In the genomic region with DNA sequence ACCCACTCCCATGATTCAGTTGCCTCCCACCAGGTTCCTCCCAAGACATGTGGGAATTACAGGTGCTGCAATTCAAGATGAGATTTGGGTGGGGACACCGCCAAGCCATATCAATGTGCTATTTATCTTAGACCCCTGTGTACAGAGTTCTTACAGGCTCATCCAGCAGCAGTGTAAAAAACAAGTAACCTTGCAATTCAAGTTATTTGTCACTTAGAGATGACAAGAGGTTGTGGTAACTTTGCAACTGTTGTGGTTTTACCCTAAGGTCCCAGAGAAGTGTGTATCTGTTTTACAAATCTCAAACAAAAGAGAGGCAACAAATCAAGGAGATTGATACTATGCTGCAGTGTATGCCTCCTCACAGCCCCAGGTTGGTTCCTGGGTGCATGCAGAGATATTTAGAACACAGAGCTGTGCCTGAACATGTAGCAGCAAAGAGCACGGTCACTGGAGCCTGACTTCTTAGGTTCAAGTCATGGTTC, we compare ENCODE assay signal across 20 cellular contexts. TPM values are rescaled to one million over a fixed set of nuclear protein-coding genes. Genes with fewer than 3 reads are reported as not detected.
DNase-seq lines count a peak whose midpoint lies in the region; ATAC-seq and TF ChIP-seq lines count a peak whose summit lies in the region.
"Had no signal": no experiment of that assay in that cellular context is flagged by ENCODE, and none has a peak within 500 bp of the region (broad histone marks: within the 10 kb centered on the region; RNA-seq: fewer than 3 reads in every experiment).

No MANE protein-coding gene starts in this region.

- no peak overlapping the region for H3K9ac ChIP-seq in PC-3 (ENCODE audit: low read length)

- CTCF ChIA-PET in PC-3 (lab: Charles Lee), result no interaction called here

- H2AFZ ChIP-seq in PC-3 (ENCODE audit: low read length), result no peak overlapping the region
- H2AFZ ChIP-seq: GM23338 had no signal

- H3K36me3 ChIP-seq in PC-3 (ENCODE audit: low read depth, low read length), result no peaks in the 10 kb centered on the region
- H3K36me3 ChIP-seq: esophagus squamous epithelium, heart left ventricle, right atrium auricular region had no signal

- DNase-seq in activated effector memory CD4-positive, alpha-beta T cell treated with anti-CD3 and anti-CD28 coated beads, Interleukin-2, amount 50 U/mL, for 16 hours, result peak; percentile 65
- no peak for DNase-seq in activated effector memory CD4-positive, alpha-beta T cell treated with Interleukin-2 at 50 U/mL for 16 hours
- peak; percentile 51 for DNase-seq in activated T-helper 2 cell treated with anti-CD3 and anti-CD28 coated beads, Interferon-gamma antibody, Interleukin-2, Interleukin-4, amounts not matched to agents 10 μg/mL and 5 μg/mL and 100 μg/mL, durations not matched to agents 14 hours and 24 hours and 36 hours (ENCODE audit: low spot score)
- no peak for DNase-seq in natural killer cell
- DNase-seq in NCI-H345 treated with DMSO at 0.1 percent for 48 hours (lab: John Stamatoyannopoulos, UW; ENCODE audit: unreplicated experiment), result no peak
- DNase-seq in PC-3, result no peak
- DNase-seq: activated B cell treated with CpG ODN at 0.5 μM for 24 hours; body of pancreas; esophagus squamous epithelium; heart left ventricle; islet precursor cell; Kasumi-1; mesenchymal stem cell; NCI-H1436; NCI-H2227 treated with DMSO at 0.1 percent for 48 hours; NK-92 treated with Interleukin-12 subunit alpha and Interleukin-12 subunit beta, amount 100 ng/mL, for 24 hours had no signal

- no peak overlapping the region for H3K4me3 ChIP-seq in PC-3 (ENCODE audit: low read length)
- H3K4me3 ChIP-seq: body of pancreas, esophagus squamous epithelium, GM23338, heart left ventricle, right atrium auricular region had no signal

- H3K36me3 Mint-ChIP-seq in activated T-helper 2 cell treated with anti-CD3 and anti-CD28 coated beads, Interferon-gamma antibody, Interleukin-2, Interleukin-4, amounts not matched to agents 10 μg/mL and 5 μg/mL and 100 μg/mL, durations not matched to agents 14 hours and 24 hours and 36 hours (ENCODE audit: low read depth), result peaks cover 22% of the 10 kb centered on the region
- H3K36me3 Mint-ChIP-seq in natural killer cell, result no peaks in the 10 kb centered on the region

- no peak overlapping the region for H3K27ac ChIP-seq in PC-3 (ENCODE audit: low read length)
- H3K27ac ChIP-seq: body of pancreas, esophagus squamous epithelium, right atrium auricular region had no signal

- peak; percentile 64 for ATAC-seq in HG03432 (IDR thresholded peaks at IDR 0.05; ENCODE audit: unreplicated experiment)
- ATAC-seq in natural killer cell, result peak; percentile 47 to 60 (median 58)
- no peak for ATAC-seq in PC-3
- no peak for ATAC-seq in GM21367 (IDR thresholded peaks at IDR 0.05; ENCODE audit: unreplicated experiment)
- ATAC-seq: body of pancreas, GM23338, heart left ventricle had no signal

- H3K9me3 ChIP-seq in PC-3 (ENCODE audit: low read length), result no peaks in the 10 kb centered on the region
- H3K9me3 ChIP-seq: body of pancreas, esophagus squamous epithelium, heart left ventricle, right atrium auricular region had no signal

- no peaks in the 10 kb centered on the region for H3K27me3 Mint-ChIP-seq in activated T-helper 2 cell treated with anti-CD3 and anti-CD28 coated beads, Interferon-gamma antibody, Interleukin-2, Interleukin-4, amounts not matched to agents 10 μg/mL and 5 μg/mL and 100 μg/mL, durations not matched to agents 14 hours and 24 hours and 36 hours (ENCODE audit: low read depth)
- no peaks in the 10 kb centered on the region for H3K27me3 Mint-ChIP-seq in natural killer cell (ENCODE audit: low read depth in 2 of 2)

- peak overlapping the region; percentile 43 for H3K4me3 Mint-ChIP-seq in activated T-helper 2 cell treated with anti-CD3 and anti-CD28 coated beads, Interferon-gamma antibody, Interleukin-2, Interleukin-4, amounts not matched to agents 10 μg/mL and 5 μg/mL and 100 μg/mL, durations not matched to agents 14 hours and 24 hours and 36 hours (ENCODE audit: low read depth)
- H3K4me3 Mint-ChIP-seq in natural killer cell, result peak overlapping the region; percentile 22
- H3K4me3 Mint-ChIP-seq: activated B cell treated with CpG ODN at 0.5 μM for 24 hours, GM23338 had no signal

- no peaks in the 10 kb centered on the region for H3K9me2 ChIP-seq in PC-3 (replicated peaks; ENCODE audit: low read length)

- no peak overlapping the region for H3K4me2 ChIP-seq in PC-3 (ENCODE audit: low read length)
- H3K4me2 ChIP-seq: GM23338 had no signal

- H4K20me1 ChIP-seq in PC-3 (ENCODE audit: low read length), result no peaks in the 10 kb centered on the region

- POLR2A ChIA-PET in PC-3 (lab: Charles Lee; ENCODE audit: unreplicated experiment), result no interaction called here

- H3F3A ChIP-seq in PC-3 (ENCODE audit: low read length, unreplicated experiment), result no peaks in the 10 kb centered on the region

- TF ChIP-seq CTCF in natural killer cell (IDR thresholded peaks at IDR 0.05) (no peak), PC-3 (conservative IDR thresholded peaks at IDR 0.05; ENCODE audit: low read depth, low read length) (no peak)

- peaks cover 16% of the 10 kb centered on the region for H3K9me3 Mint-ChIP-seq in activated T-helper 2 cell treated with anti-CD3 and anti-CD28 coated beads, Interferon-gamma antibody, Interleukin-2, Interleukin-4, amounts not matched to agents 10 μg/mL and 5 μg/mL and 100 μg/mL, durations not matched to agents 14 hours and 24 hours and 36 hours
- H3K9me3 Mint-ChIP-seq in natural killer cell, result no peaks in the 10 kb centered on the region
- H3K9me3 Mint-ChIP-seq: activated B cell treated with CpG ODN at 0.5 μM for 24 hours, GM23338 had no signal

- H3K27me3 ChIP-seq in PC-3 (ENCODE audit: low read length), result peaks cover 22% of the 10 kb centered on the region
- H3K27me3 ChIP-seq: body of pancreas, esophagus squamous epithelium, right atrium auricular region had no signal

- H3K27ac Mint-ChIP-seq in activated T-helper 2 cell treated with anti-CD3 and anti-CD28 coated beads, Interferon-gamma antibody, Interleukin-2, Interleukin-4, amounts not matched to agents 10 μg/mL and 5 μg/mL and 100 μg/mL, durations not matched to agents 14 hours and 24 hours and 36 hours, result peak overlapping the region; percentile 89
- H3K27ac Mint-ChIP-seq in natural killer cell, result peak overlapping the region; percentile 18 to 54
- H3K27ac Mint-ChIP-seq: activated B cell treated with CpG ODN at 0.5 μM for 24 hours, GM23338 had no signal

- BruUV-seq in PC-3 (replicated peaks; lab: Mats Ljungman, UMichigan), result no TSS peak

- H3K79me2 ChIP-seq in PC-3 (ENCODE audit: low read length), result no peaks in the 10 kb centered on the region

- H3K4me1 Mint-ChIP-seq in activated T-helper 2 cell treated with anti-CD3 and anti-CD28 coated beads, Interferon-gamma antibody, Interleukin-2, Interleukin-4, amounts not matched to agents 10 μg/mL and 5 μg/mL and 100 μg/mL, durations not matched to agents 14 hours and 24 hours and 36 hours (ENCODE audit: low read depth), result peaks cover 57% of the 10 kb centered on the region
- peaks cover 30 to 31% of the 10 kb centered on the region in 2 donors for H3K4me1 Mint-ChIP-seq in natural killer cell
- H3K4me1 Mint-ChIP-seq: activated B cell treated with CpG ODN at 0.5 μM for 24 hours, GM23338 had no signal

- H3K4me1 ChIP-seq in PC-3 (ENCODE audit: insufficient read depth, low read length), result no peaks in the 10 kb centered on the region
- H3K4me1 ChIP-seq: body of pancreas, heart left ventricle, right atrium auricular region had no signal

- intact Hi-C loops in activated T-helper 2 cell treated with anti-CD3 and anti-CD28 coated beads, Interferon-gamma antibody, Interleukin-2, Interleukin-4, amounts not matched to agents 10 μg/mL and 5 μg/mL and 100 μg/mL, durations not matched to agents 14 hours and 24 hours and 36 hours (cut with micrococcal nuclease), result loop anchor here (1.0 kb wide), 1 partner anchor 12 kb away; the partner anchor contains the start of gene HELB
- intact Hi-C loops in natural killer cell (cut with micrococcal nuclease), result no loop called here
- intact Hi-C loops in PC-3 (cut with micrococcal nuclease), result no loop called here

RNA-seq across cellular contexts. Expression of gene HELB, which starts 11.5 kb away (rescaled TPM):
- total RNA-seq in activated T-helper 2 cell treated with anti-CD3 and anti-CD28 coated beads, Interferon-gamma antibody, Interleukin-2, Interleukin-4, amounts not matched to agents 10 μg/mL and 5 μg/mL and 100 μg/mL, durations not matched to agents 14 hours and 24 hours and 36 hours, result 17.1 and 18.2 TPM in 2 replicates
- total RNA-seq in natural killer cell, result 10 to 100 TPM; 29.2 to 45.6 (median 36.6) TPM
- 2.1 and 2.7 TPM in 2 replicates for total RNA-seq in PC-3 (2014; rRNA removed)

Comparison
In these comparisons a context has a peak if more than half of its experiments do, and no peak if none do; other contexts are left out.
1. DNase-seq: peak in activated effector memory CD4-positive, alpha-beta T cell treated with anti-CD3 and anti-CD28 coated beads, Interleukin-2, amount 50 U/mL, for 16 hours (single experiment) and activated T-helper 2 cell treated with anti-CD3 and anti-CD28 coated beads, Interferon-gamma antibody, Interleukin-2, Interleukin-4, amounts not matched to agents 10 μg/mL and 5 μg/mL and 100 μg/mL, durations not matched to agents 14 hours and 24 hours and 36 hours (single experiment); none in activated effector memory CD4-positive, alpha-beta T cell treated with Interleukin-2 at 50 U/mL for 16 hours (single experiment), natural killer cell (single experiment), NCI-H345 treated with DMSO at 0.1 percent for 48 hours (single experiment) and PC-3 (single experiment).
2. ATAC-seq: peak in HG03432 (single experiment) and natural killer cell (3 of 3); none in PC-3 (single experiment) and GM21367 (single experiment).